Comparison of ENCODE assay signal across 9 cellular contexts in genomic region chr10:43410345-43410744, GRCh38. TPM values are rescaled to one million over a fixed set of nuclear protein-coding genes. Genes with fewer than 3 reads are reported as not detected.
DNase-seq lines count a peak whose midpoint lies in the region; ATAC-seq and TF ChIP-seq lines count a peak whose summit lies in the region.
"Had no signal": no experiment of that assay in that cellular context is flagged by ENCODE, and none has a peak within 500 bp of the region (broad histone marks: within the 10 kb centered on the region; RNA-seq: fewer than 3 reads in every experiment).

No MANE protein-coding gene starts in this region.

- H3K9me3 ChIP-seq in T-helper 17 cell (ENCODE audit: control insufficient read depth, low read length, poor library complexity, severe bottlenecking) (no peaks in the 10 kb centered on the region), fibroblast of lung (ENCODE audit: control insufficient read depth, insufficient read depth, low read depth, low read length) (no peaks in the 10 kb centered on the region), suprapubic skin (no peaks in the 10 kb centered on the region)

- peak overlapping the region; percentile 100 for H3K27ac Mint-ChIP-seq in activated T-cell treated with anti-CD3 and anti-CD28 coated beads, Interleukin-2, amount 50 U/mL, for 24 hours
- peak overlapping the region; percentile 100 for H3K27ac Mint-ChIP-seq in T-helper 17 cell

- no peak overlapping the region for H3K18ac ChIP-seq in mesendoderm (ENCODE audit: low read length)

- H3K36me3 ChIP-seq in fibroblast of lung (ENCODE audit: control insufficient read depth, insufficient read depth, low read length) (no peaks in the 10 kb centered on the region), suprapubic skin (no peaks in the 10 kb centered on the region), mesendoderm (ENCODE audit: control insufficient read depth, insufficient read depth, low read length) (no peaks in the 10 kb centered on the region)

- H3K4me1 ChIP-seq in fibroblast of lung (ENCODE audit: control insufficient read depth, extremely low read depth, insufficient read depth, low read length) (peaks cover 3% of the 10 kb centered on the region), suprapubic skin (peaks cover 26% of the 10 kb centered on the region), mesendoderm (ENCODE audit: control insufficient read depth, low read depth, low read length) (peaks cover 2% of the 10 kb centered on the region)

- ATAC-seq in T-helper 17 cell, result no peak

- peak overlapping the region; percentile 44 for H3K4me2 ChIP-seq in fibroblast of lung (ENCODE audit: extremely low read depth, insufficient read depth, low read length)
- H3K4me2 ChIP-seq in mesendoderm (ENCODE audit: low read length), result no peak overlapping the region

- no peaks in the 10 kb centered on the region for H3K79me1 ChIP-seq in mesendoderm (ENCODE audit: low read length)

- no peak for DNase-seq in activated T-cell treated with anti-CD3 and anti-CD28 coated beads, Interleukin-2, amount 50 U/mL, for 24 hours
- no peak for DNase-seq in activated T-cell treated with anti-CD3 and anti-CD28 coated beads, Interleukin-2, amount 50 U/mL, for 1 hour
- DNase-seq in T-helper 17 cell (no peak), fibroblast of lung (ENCODE audit: low read depth in 2 of 2) (no peak), suprapubic skin (ENCODE audit: low spot score in 2 of 2) (no peak), posterior vena cava (ENCODE audit: low spot score) (no peak), mesendoderm (no peak)
- no peak for DNase-seq in stimulated activated CD4-positive, alpha-beta T cell treated with anti-CD3 and anti-CD28 coated beads, Interleukin-12 subunit alpha, Interleukin-12 subunit beta, amount 100 ng/mL, for 4 hours
- DNase-seq: NCI-H2171 had no signal

- H2AFZ ChIP-seq in fibroblast of lung (ENCODE audit: low read length), result no peak overlapping the region

- H3K56ac ChIP-seq in mesendoderm (ENCODE audit: low read length), result no peak overlapping the region

- no peak overlapping the region for H4K8ac ChIP-seq in mesendoderm (ENCODE audit: low read depth, low read length)

- H3K79me2 ChIP-seq in fibroblast of lung (ENCODE audit: control insufficient read depth, insufficient read depth, low read length), result peaks cover 32% of the 10 kb centered on the region
- H3K79me2 ChIP-seq in mesendoderm (ENCODE audit: control insufficient read depth, insufficient read depth, low read length), result peaks cover 33% of the 10 kb centered on the region

- H3K4me1 Mint-ChIP-seq in activated T-cell treated with anti-CD3 and anti-CD28 coated beads, Interleukin-2, amount 50 U/mL, for 24 hours (ENCODE audit: low read depth), result peaks cover 17% of the 10 kb centered on the region
- peaks cover 19% of the 10 kb centered on the region for H3K4me1 Mint-ChIP-seq in T-helper 17 cell

- H3K36me3 Mint-ChIP-seq in activated T-cell treated with anti-CD3 and anti-CD28 coated beads, Interleukin-2, amount 50 U/mL, for 24 hours (ENCODE audit: low read depth), result peaks cover 38% of the 10 kb centered on the region
- H3K36me3 Mint-ChIP-seq in T-helper 17 cell (ENCODE audit: low read depth), result peaks cover 2% of the 10 kb centered on the region

- intact Hi-C loops in posterior vena cava (cut with DNase I), result no loop called here

- no peak overlapping the region for H2BK5ac ChIP-seq in mesendoderm (ENCODE audit: low read length)

- no peak for TF ChIP-seq CTCF in fibroblast of lung (conservative IDR thresholded peaks at IDR 0.05 in 1 of 2, IDR thresholded peaks at IDR 0.05 in 1 of 2; ENCODE audit: low read depth in 1 of 2, low read length in 2 of 2)
- no peak for TF ChIP-seq CTCF in suprapubic skin (IDR thresholded peaks at IDR 0.05)

- no peak overlapping the region for H4K5ac ChIP-seq in mesendoderm (ENCODE audit: low read length)

- H3K27ac ChIP-seq in fibroblast of lung (ENCODE audit: insufficient read depth, low read length), result peak overlapping the region; percentile 100
- no peak overlapping the region for H3K27ac ChIP-seq in suprapubic skin
- no peak overlapping the region for H3K27ac ChIP-seq in mesendoderm (ENCODE audit: low read depth, low read length)

- H3K27me3 ChIP-seq in fibroblast of lung (ENCODE audit: control insufficient read depth, insufficient read depth, low read length) (no peaks in the 10 kb centered on the region), suprapubic skin (no peaks in the 10 kb centered on the region), mesendoderm (ENCODE audit: insufficient read depth, low read length, poor library complexity) (no peaks in the 10 kb centered on the region)

- H3K4me3 ChIP-seq in fibroblast of lung (replicated peaks in 1 of 4; ENCODE audit: control extremely low read depth in 1 of 4, insufficient read depth in 1 of 4, low read depth in 3 of 4, low read length in 4 of 4) (no peak overlapping the region), suprapubic skin (peak overlapping the region; percentile 82), mesendoderm (ENCODE audit: low read length) (no peak overlapping the region)

- no peaks in the 10 kb centered on the region for H3K27me3 Mint-ChIP-seq in activated T-cell treated with anti-CD3 and anti-CD28 coated beads, Interleukin-2, amount 50 U/mL, for 24 hours
- H3K27me3 Mint-ChIP-seq in T-helper 17 cell, result no peaks in the 10 kb centered on the region

- no peaks in the 10 kb centered on the region for H3K9me3 Mint-ChIP-seq in activated T-cell treated with anti-CD3 and anti-CD28 coated beads, Interleukin-2, amount 50 U/mL, for 24 hours

- H3K4ac ChIP-seq in mesendoderm (ENCODE audit: low read depth, low read length), result no peak overlapping the region

- H2AK5ac ChIP-seq in mesendoderm (ENCODE audit: low read length), result no peak overlapping the region

- WGBS in suprapubic skin, result 78% methylated on average over 14 of the region's 14 CpGs
- no CpG with 5 or more reads among the region's 14 CpGs for WGBS in mesendoderm (ENCODE audit: extremely low coverage, insufficient coverage, low lambda C conversion rate)

- H3K9ac ChIP-seq in fibroblast of lung (ENCODE audit: insufficient read depth, low read length), result no peak overlapping the region
- H3K9ac ChIP-seq in mesendoderm (ENCODE audit: low read length), result no peak overlapping the region

- no peak overlapping the region for H2BK15ac ChIP-seq in mesendoderm (replicated peaks; ENCODE audit: low read depth)

- no peak for TF ChIP-seq EP300 in suprapubic skin (IDR thresholded peaks at IDR 0.05)

- no peak for TF ChIP-seq POLR2A in suprapubic skin (IDR thresholded peaks at IDR 0.05)

- H2BK120ac ChIP-seq in mesendoderm (ENCODE audit: low read depth, low read length), result no peak overlapping the region

- peak overlapping the region; percentile 99 for H3K4me3 Mint-ChIP-seq in activated T-cell treated with anti-CD3 and anti-CD28 coated beads, Interleukin-2, amount 50 U/mL, for 24 hours
- peak overlapping the region; percentile 97 for H3K4me3 Mint-ChIP-seq in T-helper 17 cell

- H4K20me1 ChIP-seq in fibroblast of lung (ENCODE audit: control insufficient read depth, extremely low read depth, insufficient read depth, low read length), result no peaks in the 10 kb centered on the region

- H3K23ac ChIP-seq in mesendoderm (ENCODE audit: low read length), result no peak overlapping the region

RNA-seq across cellular contexts. Expression of gene HNRNPF, which starts 1.4 kb away (rescaled TPM):
- 100 to 1,000 TPM; 131 to 144 TPM for total RNA-seq in T-helper 17 cell
- total RNA-seq in fibroblast of lung, result 217 and 293 TPM in 2 replicates
- polyA plus RNA-seq in fibroblast of lung, result 203 and 228 TPM in 2 replicates
- 143 and 185 TPM in 2 replicates for polyA plus RNA-seq in fibroblast of lung (2012)
- polyA minus RNA-seq in fibroblast of lung (ENCODE audit: low replicate concordance), result 110 and 152 TPM in 2 replicates
- total RNA-seq in suprapubic skin, result 100 to 1,000 TPM; 180 to 248 (median 217) TPM
- total RNA-seq in posterior vena cava, result 100 to 1,000 TPM; 109 to 112 TPM
- 258 TPM for polyA plus RNA-seq in mesendoderm (2013, experiment 1 of 2)
- 258 TPM for polyA plus RNA-seq in mesendoderm (2013, experiment 2 of 2)

RNA-seq across cellular contexts. Expression of gene ZNF487, which starts 26.6 kb away (rescaled TPM):
- total RNA-seq in T-helper 17 cell (1 to 10 TPM; 7.9 to 8.7 TPM), fibroblast of lung (3.3 and 4.0 TPM in 2 replicates), suprapubic skin (10 to 100 TPM in 2 of 4 donors, 1 to 10 TPM in 2; 6.5 to 16.0 (median 10.8) TPM), posterior vena cava (1 to 10 TPM; 4.8 to 6.5 TPM)
- polyA plus RNA-seq in fibroblast of lung, result 2.6 and 4.0 TPM in 2 replicates
- polyA plus RNA-seq in fibroblast of lung (2012), result 2.7 and 2.9 TPM in 2 replicates
- 0.78 and 37.0 TPM in 2 replicates for polyA minus RNA-seq in fibroblast of lung (ENCODE audit: low replicate concordance)
- polyA plus RNA-seq in mesendoderm (2013, experiment 1 of 2), result 1.2 TPM
- polyA plus RNA-seq in mesendoderm (2013, experiment 2 of 2), result 1.1 TPM

RNA-seq across cellular contexts. Expression of gene FXYD4, which starts 38.9 kb away (rescaled TPM):
- total RNA-seq in T-helper 17 cell, result not detected
- not detected in 2 replicates for total RNA-seq in fibroblast of lung
- polyA plus RNA-seq in fibroblast of lung, result not detected in 2 replicates
- not detected in 2 replicates for polyA plus RNA-seq in fibroblast of lung (2012)
- polyA minus RNA-seq in fibroblast of lung (ENCODE audit: low replicate concordance), result not detected in 2 replicates
- total RNA-seq in suprapubic skin, result not detected
- not detected for total RNA-seq in posterior vena cava
- not detected for polyA plus RNA-seq in mesendoderm (2013, experiment 1 of 2)
- 0.13 TPM for polyA plus RNA-seq in mesendoderm (2013, experiment 2 of 2)
